ENCODE assay signal across 26 cellular contexts in the genomic region with DNA sequence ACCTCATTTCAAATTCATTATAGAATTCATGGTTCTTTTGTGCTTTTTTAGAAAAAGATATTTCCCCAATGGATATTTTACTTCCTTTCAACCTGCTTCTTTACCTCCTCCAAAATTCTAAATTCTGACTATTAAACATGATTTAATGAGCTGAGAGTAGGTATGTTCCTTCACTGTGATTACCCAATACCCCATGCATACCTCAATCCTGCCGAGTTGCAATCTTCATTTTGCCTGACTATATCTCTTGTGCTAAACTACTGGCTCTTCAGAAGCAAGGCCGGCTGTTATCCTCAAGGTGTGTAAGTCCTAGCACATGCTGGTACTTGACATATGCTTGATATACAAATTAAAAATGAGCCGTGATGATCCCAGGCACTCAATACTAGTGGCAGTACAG.
"Had no signal": no experiment of that assay in that cellular context is flagged by ENCODE, and none has a peak within 500 bp of the region (broad histone marks: within the 10 kb centered on the region; RNA-seq: fewer than 3 reads in every experiment).

No MANE protein-coding gene starts in this region.

- H3K27ac ChIP-seq: left lung, lower lobe of right lung, parathyroid adenoma, psoas muscle, right atrium auricular region, right lobe of liver, transverse colon, upper lobe of left lung, vagina had no signal

- H3K4me3 ChIP-seq: left lung, lower lobe of right lung, psoas muscle, right atrium auricular region, right lobe of liver, smooth muscle cell, transverse colon, upper lobe of left lung, vagina had no signal

- H3K79me2 ChIP-seq: parathyroid adenoma had no signal

- H3K36me3 ChIP-seq: left lung, lower lobe of right lung, right atrium auricular region, right lobe of liver, transverse colon, upper lobe of left lung, vagina had no signal

- H3K9ac ChIP-seq: parathyroid adenoma had no signal

- H3K27me3 ChIP-seq: left lung, right atrium auricular region, right lobe of liver, transverse colon, upper lobe of left lung, vagina had no signal

- H3K4me1 ChIP-seq: left lung, lower lobe of right lung, parathyroid adenoma, psoas muscle, right atrium auricular region, right lobe of liver, transverse colon, upper lobe of left lung had no signal

- H3K9me3 ChIP-seq: left lung, lower lobe of right lung, psoas muscle, right atrium auricular region, right lobe of liver, transverse colon, upper lobe of left lung, vagina had no signal

- DNase-seq: immature natural killer cell; kidney; left colon; left lung; lower lobe of right lung; mammary epithelial cell; mesenchymal stem cell; naive thymus-derived CD8-positive, alpha-beta T cell; nucleus accumbens; psoas muscle; right lobe of liver; stimulated activated CD4-positive, alpha-beta T cell treated with anti-CD3 and anti-CD28 coated beads, Interleukin-1b, Interleukin-23, amount 100 ng/mL, for 48 hours; stimulated activated CD4-positive, alpha-beta T cell treated with anti-CD3 and anti-CD28 coated beads, Interleukin-2, amount 100 ng/mL, for 48 hours; stimulated activated CD4-positive, alpha-beta T cell treated with anti-CD3 and anti-CD28 coated beads, Interleukin-4, amount 100 ng/mL, for 4 hours; stimulated activated CD8-positive, alpha-beta memory T cell treated with anti-CD3 and anti-CD28 coated beads, Interleukin-4, amount 100 ng/mL, for 48 hours; stimulated activated naive CD4-positive, alpha-beta T cell treated with Interleukin-2 at 50 U/mL for 16 hours; stimulated activated naive CD8-positive, alpha-beta T cell treated with anti-CD3 and anti-CD28 coated beads, Interleukin-15, amount 100 ng/mL, for 72 hours; substantia nigra; transverse colon; upper lobe of left lung had no signal

- H3K4me2 ChIP-seq: smooth muscle cell had no signal

- ATAC-seq: left colon; left lung; lower lobe of right lung; naive thymus-derived CD8-positive, alpha-beta T cell; psoas muscle; right lobe of liver; stimulated activated memory B cell treated with anti-CD40 and anti-IgM and Interleukin-4, amounts not matched to agents 10 μg/mL and 1 μg/mL and 100 μg/mL, for 72 hours; stimulated activated naive CD8-positive, alpha-beta T cell treated with anti-CD3 and anti-CD28 coated beads, Interleukin-15, amount 100 ng/mL, for 72 hours had no signal

- FAIRE-seq: islet of Langerhans had no signal

- H2AFZ ChIP-seq: parathyroid adenoma had no signal
